Comparison of ENCODE assay signal across 10 cellular contexts in the genomic region with DNA sequence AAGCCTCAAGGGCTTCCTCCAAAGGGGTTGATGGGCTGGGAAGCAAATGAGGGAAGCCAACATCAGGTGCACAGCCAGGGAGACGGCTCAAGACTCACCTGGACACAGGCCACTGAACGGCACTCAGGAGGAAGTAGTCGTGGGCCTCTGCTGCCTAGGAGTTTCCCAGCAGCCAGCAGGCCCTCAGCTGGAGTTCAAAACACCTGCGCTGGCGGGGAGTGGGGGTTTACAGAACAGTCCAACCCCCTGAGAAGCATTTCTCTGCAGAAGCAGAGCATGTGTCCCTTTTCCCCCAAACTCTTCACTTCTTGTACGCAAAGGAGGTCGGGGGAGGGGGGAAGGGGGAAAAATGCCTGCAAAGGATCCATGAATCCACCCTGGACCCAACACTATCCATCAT. TPM values are rescaled to one million over a fixed set of nuclear protein-coding genes. Genes with fewer than 3 reads are reported as not detected.
DNase-seq lines count a peak whose midpoint lies in the region; ATAC-seq and TF ChIP-seq lines count a peak whose summit lies in the region.
"Had no signal": no experiment of that assay in that cellular context is flagged by ENCODE, and none has a peak within 500 bp of the region (broad histone marks: within the 10 kb centered on the region; RNA-seq: fewer than 3 reads in every experiment).

No MANE protein-coding gene starts in this region.

- H3K79me1 ChIP-seq in mesenchymal stem cell (replicated peaks; ENCODE audit: low read length, poor library complexity, severe bottlenecking), result peaks cover 17% of the 10 kb centered on the region

- H3K27ac Mint-ChIP-seq in natural killer cell, result peak overlapping the region in 1 of 2 donors; percentile 63
- peak overlapping the region in 1 of 2 donors; percentile 63 for H3K27ac Mint-ChIP-seq in natural killer cell treated with Interleukin-12 subunit alpha and Interleukin-12 subunit beta and Interleukin-15 and Interleukin-18, amount 100 ng/mL, for 72 hours
- H3K27ac Mint-ChIP-seq in activated naive CD8-positive, alpha-beta T cell treated with anti-CD3 and anti-CD28 coated beads for 36 hours, result no peak overlapping the region

- no peak overlapping the region for H3K23ac ChIP-seq in mesenchymal stem cell (ENCODE audit: low read length in 2 of 2)

- peak overlapping the region in 1 of 2 experiments; percentile 41 for H2BK12ac ChIP-seq in mesenchymal stem cell (ENCODE audit: low read length in 2 of 2)

- WGBS in mesenchymal stem cell, result 72% methylated on average over 5 of the region's 7 CpGs

- TF ChIP-seq CTCF in natural killer cell (IDR thresholded peaks at IDR 0.05) (no peak), uterus (IDR thresholded peaks at IDR 0.05) (no peak), lower lobe of right lung (IDR thresholded peaks at IDR 0.05) (no peak)

- H2BK120ac ChIP-seq in mesenchymal stem cell (ENCODE audit: low read depth, low read length), result no peak overlapping the region

- H3K27me3 Mint-ChIP-seq in natural killer cell (ENCODE audit: low read depth in 2 of 2), result peaks cover 19 to 30% of the 10 kb centered on the region in 2 donors
- H3K27me3 Mint-ChIP-seq in natural killer cell treated with Interleukin-12 subunit alpha and Interleukin-12 subunit beta and Interleukin-15 and Interleukin-18, amount 100 ng/mL, for 72 hours, result peaks cover 13 to 17% of the 10 kb centered on the region in 2 donors
- H3K27me3 Mint-ChIP-seq in activated naive CD8-positive, alpha-beta T cell treated with anti-CD3 and anti-CD28 coated beads for 36 hours, result peaks cover 23% of the 10 kb centered on the region

- H3K36me3 ChIP-seq in mesenchymal stem cell (ENCODE audit: control insufficient read depth in 1 of 2, insufficient read depth in 2 of 2, low read depth in 1 of 2, low read length in 2 of 2) (no peaks in the 10 kb centered on the region), uterus (no peaks in the 10 kb centered on the region), lower lobe of right lung (no peaks in the 10 kb centered on the region)

- H3K4me1 Mint-ChIP-seq in natural killer cell, result peaks cover 25 to 28% of the 10 kb centered on the region in 2 donors
- peaks cover 6 to 11% of the 10 kb centered on the region in 2 donors for H3K4me1 Mint-ChIP-seq in natural killer cell treated with Interleukin-12 subunit alpha and Interleukin-12 subunit beta and Interleukin-15 and Interleukin-18, amount 100 ng/mL, for 72 hours (ENCODE audit: low read depth in 2 of 2)
- peaks cover 27% of the 10 kb centered on the region for H3K4me1 Mint-ChIP-seq in activated naive CD8-positive, alpha-beta T cell treated with anti-CD3 and anti-CD28 coated beads for 36 hours

- H2BK5ac ChIP-seq in mesenchymal stem cell (ENCODE audit: low read depth, low read length, poor library complexity, severe bottlenecking), result no peak overlapping the region

- H4K91ac ChIP-seq in mesenchymal stem cell (ENCODE audit: low read length), result no peak overlapping the region

- H3K4me2 ChIP-seq in mesenchymal stem cell (ENCODE audit: low read length, poor library complexity, severe bottlenecking), result peak overlapping the region; percentile 47

- ATAC-seq in natural killer cell (no peak), lower lobe of right lung (no peak), GM21717 (IDR thresholded peaks at IDR 0.05; ENCODE audit: unreplicated experiment) (no peak)
- ATAC-seq in natural killer cell treated with Interleukin-12 subunit alpha and Interleukin-12 subunit beta and Interleukin-15 and Interleukin-18, amount 100 ng/mL, for 72 hours, result no peak

- H2BK15ac ChIP-seq in mesenchymal stem cell (ENCODE audit: low read depth, poor library complexity, severe bottlenecking), result no peak overlapping the region

- H3K4ac ChIP-seq in mesenchymal stem cell (ENCODE audit: low read depth in 1 of 2, low read length in 2 of 2), result no peak overlapping the region

- H4K8ac ChIP-seq in mesenchymal stem cell (ENCODE audit: low read length), result no peak overlapping the region

- H2AK5ac ChIP-seq in mesenchymal stem cell (ENCODE audit: low read length, severe bottlenecking), result no peak overlapping the region

- H3K27ac ChIP-seq in mesenchymal stem cell (ENCODE audit: low read length, poor library complexity, severe bottlenecking) (no peak overlapping the region), uterus (peak overlapping the region; percentile 78 to 80), lower lobe of right lung (no peak overlapping the region)

- H3K9me3 ChIP-seq in mesenchymal stem cell (ENCODE audit: control insufficient read depth, low read length) (no peaks in the 10 kb centered on the region), uterus (no peaks in the 10 kb centered on the region), lower lobe of right lung (no peaks in the 10 kb centered on the region)

- no peaks in the 10 kb centered on the region for H3K36me3 Mint-ChIP-seq in natural killer cell
- no peaks in the 10 kb centered on the region for H3K36me3 Mint-ChIP-seq in natural killer cell treated with Interleukin-12 subunit alpha and Interleukin-12 subunit beta and Interleukin-15 and Interleukin-18, amount 100 ng/mL, for 72 hours
- no peaks in the 10 kb centered on the region for H3K36me3 Mint-ChIP-seq in activated naive CD8-positive, alpha-beta T cell treated with anti-CD3 and anti-CD28 coated beads for 36 hours

- POLR2A ChIA-PET in HEK293T (lab: Yijun Ruan, JAX), result interaction anchor here (1.5 to 5.8 kb wide), 3 partner anchors 8 to 85 kb away, joined by 4 to 46 read pairs (median 6); a partner anchor contains a TSS

- no peaks in the 10 kb centered on the region for H3K9me3 Mint-ChIP-seq in natural killer cell
- H3K9me3 Mint-ChIP-seq in natural killer cell treated with Interleukin-12 subunit alpha and Interleukin-12 subunit beta and Interleukin-15 and Interleukin-18, amount 100 ng/mL, for 72 hours, result no peaks in the 10 kb centered on the region
- H3K9me3 Mint-ChIP-seq in activated naive CD8-positive, alpha-beta T cell treated with anti-CD3 and anti-CD28 coated beads for 36 hours, result no peaks in the 10 kb centered on the region

- CTCF ChIA-PET in HEK293T (lab: Yijun Ruan, JAX), result interaction anchor here (1.1 to 1.9 kb wide), 2 partner anchors 16 to 97 kb away, joined by 3 to 4 read pairs; no protein-coding TSS in a partner anchor

- H3K18ac ChIP-seq in mesenchymal stem cell (ENCODE audit: low read depth in 1 of 2, low read length in 2 of 2), result no peak overlapping the region

- H3K27me3 ChIP-seq in mesenchymal stem cell (ENCODE audit: control insufficient read depth in 1 of 2, insufficient read depth in 1 of 2, low read length in 2 of 2) (peaks cover 15 to 18% of the 10 kb centered on the region in 2 experiments), uterus (no peaks in the 10 kb centered on the region), lower lobe of right lung (ENCODE audit: low read depth) (peaks cover 16% of the 10 kb centered on the region)

- H3K4me3 ChIP-seq in mesenchymal stem cell (ENCODE audit: insufficient read depth in 1 of 2, low read depth in 1 of 2, low read length in 2 of 2), result no peak overlapping the region
- peak overlapping the region; percentile 52 to 70 for H3K4me3 ChIP-seq in uterus
- H3K4me3 ChIP-seq in lower lobe of right lung, result no peak overlapping the region

- DNase-seq in natural killer cell, result no peak
- no peak for DNase-seq in natural killer cell treated with Interleukin-12 subunit alpha and Interleukin-12 subunit beta and Interleukin-15 and Interleukin-18, amount 100 ng/mL, for 72 hours (ENCODE audit: low spot score)
- no peak for DNase-seq in activated naive CD8-positive, alpha-beta T cell treated with anti-CD3 and anti-CD28 coated beads for 36 hours
- no peak for DNase-seq in mesenchymal stem cell
- no peak for DNase-seq in uterus
- no peak for DNase-seq in HEK293T (ENCODE audit: extremely low spot score)
- no peak for DNase-seq in lower lobe of right lung
- DNase-seq: activated CD4-positive, alpha-beta T cell treated with anti-CD3 and anti-CD28 coated beads for 48 hours; DND-41 had no signal

- TF ChIP-seq POLR2A in uterus (IDR thresholded peaks at IDR 0.05), result no peak

- H3K14ac ChIP-seq in mesenchymal stem cell (ENCODE audit: low read length in 2 of 2), result no peak overlapping the region

- H3K4me1 ChIP-seq in mesenchymal stem cell (ENCODE audit: control insufficient read depth, insufficient read depth, low read depth, low read length), result peaks cover 20% of the 10 kb centered on the region
- no peaks in the 10 kb centered on the region for H3K4me1 ChIP-seq in uterus
- H3K4me1 ChIP-seq in lower lobe of right lung, result peaks cover 20% of the 10 kb centered on the region

- intact Hi-C loops in natural killer cell (cut with micrococcal nuclease), result loop anchor here (5.0 kb wide), 1 partner anchor 116 kb away; a partner anchor contains a TSS
- intact Hi-C loops in uterus (cut with DNase I; ENCODE audit: low total_unique reads), result no loop called here
- intact Hi-C loops in lower lobe of right lung (cut with DNase I), result no loop called here

- no peak overlapping the region for H2AFZ ChIP-seq in mesenchymal stem cell (ENCODE audit: low read depth, low read length)

- peak overlapping the region; percentile 65 for H3K4me3 Mint-ChIP-seq in natural killer cell
- H3K4me3 Mint-ChIP-seq in natural killer cell treated with Interleukin-12 subunit alpha and Interleukin-12 subunit beta and Interleukin-15 and Interleukin-18, amount 100 ng/mL, for 72 hours, result no peak overlapping the region
- peak overlapping the region; percentile 61 for H3K4me3 Mint-ChIP-seq in activated naive CD8-positive, alpha-beta T cell treated with anti-CD3 and anti-CD28 coated beads for 36 hours

- peak overlapping the region; percentile 92 for H3K9ac ChIP-seq in mesenchymal stem cell (ENCODE audit: low read length)

TF ChIP-seq in HEK293T, 16 proteins besides CTCF, POLR2A, EP300 and RAD21 (continues in another document):
- TF ChIP-seq, protein P1, sequence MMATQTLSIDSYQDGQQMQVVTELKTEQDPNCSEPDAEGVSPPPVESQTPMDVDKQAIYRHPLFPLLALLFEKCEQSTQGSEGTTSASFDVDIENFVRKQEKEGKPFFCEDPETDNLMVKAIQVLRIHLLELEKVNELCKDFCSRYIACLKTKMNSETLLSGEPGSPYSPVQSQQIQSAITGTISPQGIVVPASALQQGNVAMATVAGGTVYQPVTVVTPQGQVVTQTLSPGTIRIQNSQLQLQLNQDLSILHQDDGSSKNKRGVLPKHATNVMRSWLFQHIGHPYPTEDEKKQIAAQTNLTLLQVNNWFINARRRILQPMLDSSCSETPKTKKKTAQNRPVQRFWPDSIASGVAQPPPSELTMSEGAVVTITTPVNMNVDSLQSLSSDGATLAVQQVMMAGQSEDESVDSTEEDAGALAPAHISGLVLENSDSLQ (IDR thresholded peaks at IDR 0.05), result no peak
- TF ChIP-seq FOXM1 (IDR thresholded peaks at IDR 0.05; ENCODE audit: borderline replicate concordance) (no peak), L3MBTL2 (conservative IDR thresholded peaks at IDR 0.05) (no peak), NFRKB (IDR thresholded peaks at IDR 0.05) (no peak), SP1 (IDR thresholded peaks at IDR 0.05) (no peak)

RNA-seq across cellular contexts. Expression of a gene that starts 2.3 kb away (rescaled TPM):
- total RNA-seq in natural killer cell, result 10 to 100 TPM; 29.8 to 90.6 (median 36.8) TPM
- total RNA-seq in natural killer cell treated with Interleukin-12 subunit alpha and Interleukin-12 subunit beta and Interleukin-15 and Interleukin-18, amount 100 ng/mL, for 72 hours, result 1 to 10 TPM; 1.1 to 2.4 TPM
- total RNA-seq in activated naive CD8-positive, alpha-beta T cell treated with anti-CD3 and anti-CD28 coated beads for 36 hours, result 1 to 10 TPM; 4.6 to 5.8 TPM
- 4.0 TPM for polyA plus RNA-seq in mesenchymal stem cell (2013, experiment 1 of 2)
- 3.5 TPM for polyA plus RNA-seq in mesenchymal stem cell (2013, experiment 2 of 2)
- 10 to 100 TPM in 2 of 4 donors, 1 to 10 TPM in 2; 4.0 to 32.3 (median 20.2) TPM for total RNA-seq in uterus
- total RNA-seq in lower lobe of right lung, result 6.2 TPM

Comparison
In these comparisons a context has a peak if more than half of its experiments do, and no peak if none do; other contexts are left out.
1. H3K27ac ChIP-seq: peak in uterus (2 of 2); none in mesenchymal stem cell (single experiment) and lower lobe of right lung (single experiment).
2. H3K4me3 ChIP-seq: peak in uterus (2 of 2); none in mesenchymal stem cell (0 of 2) and lower lobe of right lung (single experiment).